23 cellular contexts compared by ENCODE assay signal in genomic region chr16:49580751-49581303, GRCh38.
DNase-seq lines count a peak whose midpoint lies in the region; ATAC-seq and TF ChIP-seq lines count a peak whose summit lies in the region.
"Had no signal": no experiment of that assay in that cellular context is flagged by ENCODE, and none has a peak within 500 bp of the region (broad histone marks: within the 10 kb centered on the region; RNA-seq: fewer than 3 reads in every experiment).

No MANE protein-coding gene starts in this region.

- H3K27me3 Mint-ChIP-seq in H9 (ENCODE audit: low read depth): no peaks in the 10 kb centered on the region
- H3K27me3 Mint-ChIP-seq: memory B cell; naive B cell; stimulated activated naive CD8-positive, alpha-beta T cell treated with anti-CD3 and anti-CD28 coated beads, Interleukin-15, Interleukin-2, amounts not matched to agents 100 ng/mL and 50 ng/mL, for 24 hours had no signal

- no peak overlapping the region for H2AK5ac ChIP-seq in H9 (ENCODE audit: insufficient read length, low read length)

- no peak overlapping the region for H3K23ac ChIP-seq in H9 (ENCODE audit: insufficient read length, low read depth, low read length)

- no peaks in the 10 kb centered on the region for H3K9me3 ChIP-seq in right lobe of liver
- no peaks in the 10 kb centered on the region for H3K9me3 ChIP-seq in spleen
- H3K9me3 ChIP-seq in H9 (ENCODE audit: control insufficient read depth, low read depth, low read length): no peaks in the 10 kb centered on the region

- no peaks in the 10 kb centered on the region for H4K20me1 ChIP-seq in H9 (ENCODE audit: control insufficient read depth, insufficient read depth, insufficient read length)

- TF ChIP-seq POLR2A in right lobe of liver (IDR thresholded peaks at IDR 0.05) (no peak), spleen (IDR thresholded peaks at IDR 0.05) (no peak)

- no peak overlapping the region; the same call in 1 of the 2 replicates for H3K14ac ChIP-seq in H9 (ENCODE audit: insufficient read depth, low read length)

- no peak overlapping the region for H2BK15ac ChIP-seq in H9 (ENCODE audit: low read depth, low read length)

- no peaks in the 10 kb centered on the region for H3K36me3 Mint-ChIP-seq in H9 (ENCODE audit: insufficient read depth in 1 of 3, low read depth in 3 of 3)
- H3K36me3 Mint-ChIP-seq: activated naive CD4-positive, alpha-beta T cell treated with anti-CD3 and anti-CD28 coated beads, Interleukin-2, amount 50 U/mL, for 72 hours; memory B cell; naive B cell had no signal

- no peak overlapping the region for H2BK12ac ChIP-seq in H9 (ENCODE audit: insufficient read length, low read depth, low read length)

- H3K4me3 ChIP-seq in astrocyte of the spinal cord (ENCODE audit: low read depth, low read length) (no peak overlapping the region), right lobe of liver (peak overlapping the region in 2 of 3 donors; percentile 23 to 26), spleen (no peak overlapping the region)
- H3K4me3 ChIP-seq: skin epidermis had no signal

- DNase-seq in H4 (ENCODE audit: low spot score) (peak; percentile 40), astrocyte of the spinal cord (ENCODE audit: low read depth, low spot score) (peak; percentile 53), right lobe of liver (peak in 1 of 3 donors; percentile 69), spleen (peak; percentile 39), activated gamma-delta T cell treated with Interleukin-2 at 50 U/mL for 16 hours (no peak), H9 (no peak), dermis blood vessel endothelial cell (no peak)
- DNase-seq: ACHN; activated T-cell treated with anti-CD3 and anti-CD28 coated beads, Interleukin-2, amount 50 U/mL, for 72 hours; brain microvascular endothelial cell; C1 segment of cervical spinal cord; cortex of kidney; HFFc6; naive B cell; NCI-H1436 treated with DMSO at 0.1 percent for 48 hours; NCI-H524 treated with DMSO at 0.1 percent for 48 hours; stimulated activated CD4-positive, alpha-beta T cell treated with anti-CD3 and anti-CD28 coated beads, Interleukin-2, amount 100 ng/mL, for 48 hours; SW 1271 had no signal

- H3T11ph ChIP-seq in H9 (ENCODE audit: low read length): no peak overlapping the region

- H3K4me1 Mint-ChIP-seq in H9: peaks cover 38 to 55% of the 10 kb centered on the region in 2 experiments
- H3K4me1 Mint-ChIP-seq: memory B cell had no signal

- no peak overlapping the region for H3K9ac ChIP-seq in H9 (ENCODE audit: extremely low read depth, insufficient read length, low read length)

- no peak overlapping the region for H2AFZ ChIP-seq in H9 (ENCODE audit: low read length)

- H3K4me3 Mint-ChIP-seq in H9: no peak overlapping the region
- H3K4me3 Mint-ChIP-seq: activated T-cell treated with anti-CD3 and anti-CD28 coated beads, Interleukin-2, amount 50 U/mL, for 72 hours; HFFc6; memory B cell; naive B cell; stimulated activated naive CD8-positive, alpha-beta T cell treated with anti-CD3 and anti-CD28 coated beads, Interleukin-15, Interleukin-2, amounts not matched to agents 100 ng/mL and 50 ng/mL, for 24 hours had no signal

- no peak overlapping the region for H4K5ac ChIP-seq in H9 (ENCODE audit: insufficient read length, low read depth, low read length)

- H3K18ac ChIP-seq in H9 (ENCODE audit: insufficient read length, low read depth, low read length): no peak overlapping the region

- no peak overlapping the region for H4K91ac ChIP-seq in H9 (ENCODE audit: insufficient read length, low read depth, low read length)

- H3K23me2 ChIP-seq in H9 (ENCODE audit: insufficient read length, low read depth, low read length, poor library complexity, severe bottlenecking): no peaks in the 10 kb centered on the region

- no peaks in the 10 kb centered on the region for H3K79me2 ChIP-seq in H9 (ENCODE audit: insufficient read depth, low read length)

- H3K9me3 Mint-ChIP-seq in H9: no peaks in the 10 kb centered on the region
- H3K9me3 Mint-ChIP-seq: activated naive CD4-positive, alpha-beta T cell treated with anti-CD3 and anti-CD28 coated beads, Interleukin-2, amount 50 U/mL, for 72 hours; activated T-cell treated with anti-CD3 and anti-CD28 coated beads, Interleukin-2, amount 50 U/mL, for 72 hours; memory B cell; naive B cell; stimulated activated naive CD8-positive, alpha-beta T cell treated with anti-CD3 and anti-CD28 coated beads, Interleukin-15, Interleukin-2, amounts not matched to agents 100 ng/mL and 50 ng/mL, for 24 hours had no signal

- no peak overlapping the region for H2BK5ac ChIP-seq in H9 (ENCODE audit: insufficient read length, low read length)

- H3K4me1 ChIP-seq in right lobe of liver: peaks cover 0 to 8% (median 0%) of the 10 kb centered on the region in 4 donors
- peaks cover 0 to 2% (median under 1%) of the 10 kb centered on the region in 6 donors for H3K4me1 ChIP-seq in spleen
- peaks cover 3% of the 10 kb centered on the region; the same call in 1 of the 2 replicates for H3K4me1 ChIP-seq in H9 (ENCODE audit: insufficient read depth, low read length)

- H2BK20ac ChIP-seq in H9 (ENCODE audit: low read depth, low read length, poor library complexity, severe bottlenecking): no peak overlapping the region

- H3K4me2 ChIP-seq in H9 (ENCODE audit: insufficient read depth, insufficient read length, low read length): no peak overlapping the region

- in situ Hi-C loops in astrocyte of the spinal cord (cut with HindIII; ENCODE audit: low sequenced_read_pairs): no loop called here

- ATAC-seq in right lobe of liver (peak; percentile 70 to 86 (median 78)), GM19328 (IDR thresholded peaks at IDR 0.05; ENCODE audit: unreplicated experiment) (no peak)
- ATAC-seq: activated naive CD4-positive, alpha-beta T cell treated with anti-CD3 and anti-CD28 coated beads, Interleukin-2, amount 50 U/mL, for 72 hours; activated T-cell treated with anti-CD3 and anti-CD28 coated beads, Interleukin-2, amount 50 U/mL, for 72 hours had no signal

- no peak overlapping the region for H2BK120ac ChIP-seq in H9 (ENCODE audit: low read depth, low read length, poor library complexity, severe bottlenecking)

- H3K27me3 ChIP-seq in right lobe of liver (no peaks in the 10 kb centered on the region), spleen (replicated peaks in 1 of 7) (no peaks in the 10 kb centered on the region), H9 (ENCODE audit: insufficient read depth, low read length) (no peaks in the 10 kb centered on the region)
- H3K27me3 ChIP-seq: brain microvascular endothelial cell had no signal

- intact Hi-C loops in right lobe of liver (cut with DNase I) (no loop called here), spleen (cut with DNase I; ENCODE audit: low total_unique reads) (no loop called here)

- H3K27ac Mint-ChIP-seq in H9: no peak overlapping the region; a peak in 2 of 7 replicates
- H3K27ac Mint-ChIP-seq: activated naive CD4-positive, alpha-beta T cell treated with anti-CD3 and anti-CD28 coated beads, Interleukin-2, amount 50 U/mL, for 72 hours; HFFc6; memory B cell; stimulated activated naive CD8-positive, alpha-beta T cell treated with anti-CD3 and anti-CD28 coated beads, Interleukin-15, Interleukin-2, amounts not matched to agents 100 ng/mL and 50 ng/mL, for 24 hours had no signal

- TF ChIP-seq CTCF in astrocyte of the spinal cord (IDR thresholded peaks at IDR 0.05; ENCODE audit: low read depth, low read length) (no peak), right lobe of liver (IDR thresholded peaks at IDR 0.05) (no peak), spleen (IDR thresholded peaks at IDR 0.05 in 8 of 11, conservative IDR thresholded peaks at IDR 0.05 in 3 of 11) (no peak), H9 (conservative IDR thresholded peaks at IDR 0.05) (no peak)

- peak overlapping the region in 2 of 3 donors; percentile 59 to 63 for H3K27ac ChIP-seq in right lobe of liver
- H3K27ac ChIP-seq in spleen: peak overlapping the region in 7 of 8 donors; percentile 9 to 62 (median 48)
- no peak overlapping the region for H3K27ac ChIP-seq in H9 (ENCODE audit: insufficient read length, low read depth, low read length)
- H3K27ac ChIP-seq: brain microvascular endothelial cell, skin epidermis had no signal

- H3K36me3 ChIP-seq in right lobe of liver: no peaks in the 10 kb centered on the region
- no peaks in the 10 kb centered on the region for H3K36me3 ChIP-seq in spleen
- H3K36me3 ChIP-seq: brain microvascular endothelial cell had no signal

- H3K56ac ChIP-seq in H9 (ENCODE audit: insufficient read length, low read depth, low read length): no peak overlapping the region

- H4K8ac ChIP-seq in H9 (replicated peaks; ENCODE audit: insufficient read length, low read depth, low read length): no peak overlapping the region

- no peaks in the 10 kb centered on the region for H3K79me1 ChIP-seq in H9 (ENCODE audit: insufficient read depth, low read depth, low read length, poor library complexity, severe bottlenecking)

- 20% methylated on average over 12 of the region's 16 CpGs for WGBS in right lobe of liver (ENCODE audit: insufficient coverage, low coverage, low lambda C conversion rate, missing lambda C conversion rate)
- 72 to 84% (median 81%) methylated on average over 16 of the region's 16 CpGs for WGBS in spleen, 5 donors
- no CpG with 5 or more reads among the region's 16 CpGs for WGBS in H9 (ENCODE audit: extremely low coverage, insufficient read length, low lambda C conversion rate)

- no peak overlapping the region for H3K4ac ChIP-seq in H9 (ENCODE audit: low read depth, low read length)

Comparison
In these comparisons a context has a peak if more than half of its experiments do, and no peak if none do; other contexts are left out.
1. DNase-seq: peak in H4 (single experiment), astrocyte of the spinal cord (single experiment) and spleen (single experiment); none in activated gamma-delta T cell treated with Interleukin-2 at 50 U/mL for 16 hours (single experiment), H9 (single experiment) and dermis blood vessel endothelial cell (single experiment).
2. H3K4me3 ChIP-seq: peak in right lobe of liver (2 of 3); none in astrocyte of the spinal cord (single experiment) and spleen (0 of 8).